Comparison of ENCODE assay signal across 9 cellular contexts in the genomic region with DNA sequence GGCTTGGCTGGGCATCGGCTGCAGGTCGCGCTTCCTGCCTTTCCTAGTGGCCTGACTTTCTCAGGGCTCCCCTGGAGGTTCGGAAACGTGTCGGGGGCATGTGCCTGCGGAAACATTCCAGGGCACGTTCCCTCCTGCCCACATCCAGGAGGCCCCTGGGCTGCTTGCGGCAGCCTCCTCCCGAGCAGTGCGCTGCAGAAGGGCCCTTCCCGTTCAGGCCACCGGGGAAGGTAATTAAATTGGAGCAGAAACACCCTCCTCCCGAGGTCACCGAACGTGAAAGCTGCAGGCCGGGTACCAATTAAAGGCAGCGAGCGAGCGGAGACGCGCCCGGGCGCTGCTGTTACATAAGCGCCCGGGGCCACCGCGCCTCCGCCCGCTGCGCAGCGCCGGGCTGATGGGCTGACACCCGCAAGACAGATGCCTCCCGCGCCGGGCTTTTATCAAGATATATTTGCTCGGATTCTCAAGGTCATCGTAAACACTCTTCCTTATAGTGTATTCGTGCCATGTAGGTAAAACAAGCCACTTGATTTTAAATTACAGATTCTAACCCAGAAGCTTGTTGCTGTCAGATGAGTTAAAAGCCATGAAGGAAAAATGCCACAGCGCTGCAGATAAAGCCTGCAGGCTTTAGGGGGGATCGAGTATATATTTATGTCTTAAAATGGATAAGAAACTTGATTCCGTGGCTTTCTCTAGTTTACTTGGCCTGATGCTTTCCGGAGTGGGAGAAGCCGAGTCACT. TPM values are rescaled to one million over a fixed set of nuclear protein-coding genes. Genes with fewer than 3 reads are reported as not detected.
DNase-seq lines count a peak whose midpoint lies in the region; ATAC-seq and TF ChIP-seq lines count a peak whose summit lies in the region.
"Had no signal": no experiment of that assay in that cellular context is flagged by ENCODE, and none has a peak within 500 bp of the region (broad histone marks: within the 10 kb centered on the region; RNA-seq: fewer than 3 reads in every experiment).

No MANE protein-coding gene starts in this region.

- H3K27me3 Mint-ChIP-seq in stimulated activated memory B cell treated with anti-CD40 and anti-IgM and Interleukin-4, amounts not matched to agents 10 μg/mL and 1 μg/mL and 100 μg/mL, for 72 hours: no peaks in the 10 kb centered on the region
- H3K27me3 Mint-ChIP-seq in T-helper 17 cell: peaks cover 40% of the 10 kb centered on the region

- H3K4me3 ChIP-seq in AG04450 (ENCODE audit: low read depth, low read length): peak overlapping the region; percentile 49

- no peak for ATAC-seq in stimulated activated memory B cell treated with anti-CD40 and anti-IgM and Interleukin-4, amounts not matched to agents 10 μg/mL and 1 μg/mL and 100 μg/mL, for 72 hours
- ATAC-seq in T-helper 17 cell (no peak), GM18907 (IDR thresholded peaks at IDR 0.05; ENCODE audit: unreplicated experiment) (no peak)

- CTCF ChIA-PET in AG04450 (lab: Charles Lee): interaction anchor here (1.0 kb wide), 1 partner anchor 388 kb away, joined by 3 read pairs; no protein-coding TSS in a partner anchor

- H3K27ac ChIP-seq in AG04450 (ENCODE audit: low read depth, low read length): no peak overlapping the region

- no peaks in the 10 kb centered on the region for H3K27me3 ChIP-seq in AG04450 (ENCODE audit: control insufficient read depth, insufficient read depth, low read length)

- POLR2A ChIA-PET in AG04450 (lab: Yijun Ruan, JAX): interaction anchor here (0.6 to 1.0 kb wide), 2 partner anchors 104 to 1073 kb away, joined by 4 to 6 read pairs; no protein-coding TSS in a partner anchor

- no peak for TF ChIP-seq CTCF in AG04450 (IDR thresholded peaks at IDR 0.05; ENCODE audit: low read depth, low read length)

- peak overlapping the region; percentile 35 for H3K27ac Mint-ChIP-seq in stimulated activated memory B cell treated with anti-CD40 and anti-IgM and Interleukin-4, amounts not matched to agents 10 μg/mL and 1 μg/mL and 100 μg/mL, for 72 hours
- H3K27ac Mint-ChIP-seq in T-helper 17 cell: no peak overlapping the region

- H3K9me3 ChIP-seq in AG04450 (ENCODE audit: control insufficient read depth, insufficient read depth, low read length) (no peaks in the 10 kb centered on the region), T-helper 17 cell (ENCODE audit: control insufficient read depth, low read length, poor library complexity, severe bottlenecking) (no peaks in the 10 kb centered on the region)

- peaks cover 14% of the 10 kb centered on the region for H3K4me1 Mint-ChIP-seq in stimulated activated memory B cell treated with anti-CD40 and anti-IgM and Interleukin-4, amounts not matched to agents 10 μg/mL and 1 μg/mL and 100 μg/mL, for 72 hours
- no peaks in the 10 kb centered on the region for H3K4me1 Mint-ChIP-seq in T-helper 17 cell

- H3K4me3 Mint-ChIP-seq in stimulated activated memory B cell treated with anti-CD40 and anti-IgM and Interleukin-4, amounts not matched to agents 10 μg/mL and 1 μg/mL and 100 μg/mL, for 72 hours: peak overlapping the region; percentile 75
- H3K4me3 Mint-ChIP-seq in T-helper 17 cell: no peak overlapping the region

- DNase-seq in AG04450 (ENCODE audit: low read depth, low spot score) (no peak), Kasumi-1 (lab: John Stamatoyannopoulos, UW) (peak; percentile 4 to 10), cerebellar cortex (ENCODE audit: low spot score) (peak; percentile 80), islet precursor cell (peak; percentile 90), GOT3 (lab: John Stamatoyannopoulos, UW) (no peak), T-helper 17 cell (no peak)

- no peaks in the 10 kb centered on the region for H3K9me3 Mint-ChIP-seq in stimulated activated memory B cell treated with anti-CD40 and anti-IgM and Interleukin-4, amounts not matched to agents 10 μg/mL and 1 μg/mL and 100 μg/mL, for 72 hours

- H3K36me3 Mint-ChIP-seq in stimulated activated memory B cell treated with anti-CD40 and anti-IgM and Interleukin-4, amounts not matched to agents 10 μg/mL and 1 μg/mL and 100 μg/mL, for 72 hours: peaks cover 9% of the 10 kb centered on the region
- H3K36me3 Mint-ChIP-seq in T-helper 17 cell (ENCODE audit: low read depth): peaks cover 2% of the 10 kb centered on the region

RNA-seq across cellular contexts. Expression of a gene that starts 31.4 kb away (rescaled TPM):
- polyA plus RNA-seq in AG04450 (2011; rRNA removed): 19.9 and 21.6 TPM in 2 replicates
- polyA minus RNA-seq in AG04450 (2011; rRNA and poly(A)+ RNA removed): 44.0 and 57.7 TPM in 2 replicates
- total RNA-seq in T-helper 17 cell: 1 to 10 TPM in 1 of 2 donors, not detected in 1; 1.7 TPM
- total RNA-seq: activated CD8-positive, alpha-beta memory T cell treated with anti-CD3 and anti-CD28 coated beads for 36 hours had no signal

Comparison
In these comparisons a context has a peak if more than half of its experiments do, and no peak if none do; other contexts are left out.
1. DNase-seq: peak in Kasumi-1 (2 of 2), cerebellar cortex (single experiment) and islet precursor cell (single experiment); none in AG04450 (single experiment), GOT3 (single experiment) and T-helper 17 cell (0 of 3).